ENCODE assay signal across 8 cellular contexts in genomic region chr3:48595075-48595525, GRCh38. TPM values are rescaled to one million over a fixed set of nuclear protein-coding genes. Genes with fewer than 3 reads are reported as not detected.
DNase-seq lines count a peak whose midpoint lies in the region; ATAC-seq, FAIRE-seq and TF ChIP-seq lines count a peak whose summit lies in the region.

Gene COL7A1, minus strand, starts transcription at chr3:48595329. Its CDS starts 170 bp downstream, at chr3:48595159.

- H3K36me3 ChIP-seq in IMR-90 (ENCODE audit: control insufficient read depth, insufficient read depth, low read length) = peaks cover 43% of the 10 kb centered on the region
- H3K36me3 ChIP-seq in H1 (ENCODE audit: control insufficient read depth in 2 of 4, insufficient read depth in 4 of 4, low read length in 3 of 4) = peaks cover 13 to 18% (median 15%) of the 10 kb centered on the region in 4 experiments

- dilution Hi-C loops in IMR-90 (cut with HindIII; ENCODE audit: low sequenced_read_pairs, unreplicated experiment) = no loop called here

- intact Hi-C loops in IMR-90 (cut with micrococcal nuclease) = no loop called here
- intact Hi-C loops in posterior cingulate gyrus (cut with DNase I) = no loop called here
- intact Hi-C loops in activated naive CD4-positive, alpha-beta T cell treated with anti-CD3 and anti-CD28 coated beads for 36 hours (cut with micrococcal nuclease) = no loop called here

- peaks cover 11% of the 10 kb centered on the region for H3K27me3 Mint-ChIP-seq in mesothelial cell of epicardium (ENCODE audit: low read depth)
- H3K27me3 Mint-ChIP-seq in activated naive CD4-positive, alpha-beta T cell treated with anti-CD3 and anti-CD28 coated beads for 36 hours (ENCODE audit: low read depth) = peaks cover 19% of the 10 kb centered on the region

- no peak for TF ChIP-seq CTCF in IMR-90 (conservative IDR thresholded peaks at IDR 0.05; ENCODE audit: low read depth, low read length)
- TF ChIP-seq CTCF in H1 (IDR thresholded peaks at IDR 0.05; ENCODE audit: control extremely low read depth in 1 of 3, insufficient read depth in 1 of 3, low read depth in 1 of 3, low read length in 3 of 3) = no peak
- TF ChIP-seq CTCF in mesothelial cell of epicardium (IDR thresholded peaks at IDR 0.05; ENCODE audit: unreplicated experiment) = no peak

- DNase-seq in A172 (ENCODE audit: low spot score) (no peak), IMR-90 (no peak), H1 (ENCODE audit: low read depth in 1 of 2, low spot score in 2 of 2) (peak in 1 of 2 experiments; percentile 75), mesothelial cell of epicardium (ENCODE audit: low spot score in 2 of 2, unreplicated experiment in 2 of 2) (no peak), posterior cingulate gyrus (no peak), SW480 (ENCODE audit: low spot score) (no peak)
- no peak for DNase-seq in activated naive CD4-positive, alpha-beta T cell treated with anti-CD3 and anti-CD28 coated beads for 36 hours

- H3K4me3 ChIP-seq in IMR-90 (ENCODE audit: insufficient read depth, low read depth, low read length) = peak within 1 kb of the TSS; percentile 52
- peak within 1 kb of the TSS; percentile 15 to 57 (median 26) for H3K4me3 ChIP-seq in H1 (ENCODE audit: extremely low read depth in 1 of 4, insufficient read depth in 2 of 4, low read depth in 3 of 4, low read length in 4 of 4)

- H3K9ac ChIP-seq in IMR-90 (ENCODE audit: low read depth, low read length) (peak within 1 kb of the TSS; percentile 83), H1 (replicated peaks in 1 of 4; ENCODE audit: extremely low read depth in 1 of 4, low read depth in 3 of 4, low read length in 3 of 4) (peak within 1 kb of the TSS in 3 of 4 experiments; percentile 42 to 71 (median 43); a peak in 5 of 7 replicates)

- no peak for TF ChIP-seq RAD21 in IMR-90 (IDR thresholded peaks at IDR 0.05; ENCODE audit: low read length)
- no peak for TF ChIP-seq RAD21 in H1 (IDR thresholded peaks at IDR 0.05 in 1 of 2, conservative IDR thresholded peaks at IDR 0.05 in 1 of 2; ENCODE audit: low read depth in 2 of 2, low read length in 2 of 2)

- H4K8ac ChIP-seq in IMR-90 (ENCODE audit: low read depth in 2 of 2, low read length in 2 of 2) = peak within 1 kb of the TSS; percentile 85 to 92
- peak within 1 kb of the TSS; percentile 60 for H4K8ac ChIP-seq in H1 (ENCODE audit: extremely low read depth, insufficient read depth, low read length)

- WGBS in IMR-90 (ENCODE audit: extremely low coverage in 2 of 2, insufficient read length in 1 of 2), 2 experiments = 5% methylated on average over 10 of the region's 35 CpGs; no CpG with 5 or more reads in 1 of the 2 experiments
- 23% methylated on average over 16 of the region's 35 CpGs; no CpG with 5 or more reads in 1 of the 2 experiments for WGBS in H1 (ENCODE audit: extremely low coverage in 1 of 2, insufficient coverage in 1 of 2, insufficient read length in 1 of 2, insufficient replicate concordance in 2 of 2, low coverage in 1 of 2, low lambda C conversion rate in 2 of 2, missing lambda C conversion rate in 1 of 2), 2 experiments

- H3K18ac ChIP-seq in IMR-90 (ENCODE audit: low read depth, low read length) (peak within 1 kb of the TSS; percentile 77), H1 (ENCODE audit: extremely low read depth, low read length) (peak within 1 kb of the TSS; percentile 48; the same call in 1 of the 2 replicates)

- H3K79me1 ChIP-seq in IMR-90 (ENCODE audit: low read depth in 1 of 2, low read length in 2 of 2) = peaks cover 34 to 82% of the 10 kb centered on the region in 2 experiments
- H3K79me1 ChIP-seq in H1 (ENCODE audit: low read depth, low read length) = no peaks in the 10 kb centered on the region

- no peak within 1 kb of the TSS for H3K27ac Mint-ChIP-seq in mesothelial cell of epicardium
- no peak within 1 kb of the TSS for H3K27ac Mint-ChIP-seq in activated naive CD4-positive, alpha-beta T cell treated with anti-CD3 and anti-CD28 coated beads for 36 hours

- H3K56ac ChIP-seq in IMR-90 (ENCODE audit: extremely low read depth, insufficient read depth, low read length) (peak within 1 kb of the TSS; percentile 71), H1 (replicated peaks; ENCODE audit: insufficient read length, low read depth, low read length) (no peak within 1 kb of the TSS)

- no peak for TF ChIP-seq EP300 in H1 (IDR thresholded peaks at IDR 0.05; ENCODE audit: borderline replicate concordance in 1 of 2, low read depth in 2 of 2, low read length in 2 of 2)

- H3K4ac ChIP-seq in IMR-90 (ENCODE audit: low read depth, low read length) (peak within 1 kb of the TSS; percentile 99), H1 (replicated peaks; ENCODE audit: insufficient read length, low read depth, low read length) (peak within 1 kb of the TSS; percentile 50)

- FAIRE-seq in H1 (lab: Jason Lieb, UNC) = no peak

- peak within 1 kb of the TSS; percentile 98 for H2AK9ac ChIP-seq in IMR-90 (replicated peaks; ENCODE audit: low read depth, low read length, poor library complexity)

- POLR2A ChIA-PET in IMR-90 (lab: Charles Lee; ENCODE audit: unreplicated experiment) (interaction anchor here (0.5 kb wide), 1 partner anchor 16 kb away, joined by 12 read pairs; no protein-coding TSS in a partner anchor), H1 (lab: Charles Lee; ENCODE audit: partially characterized antibody) (interaction anchor here (0.8 to 5.1 kb wide), 7 partner anchors 10 to 67 kb away, joined by 3 to 23 read pairs (median 6); partner anchors contain the start of genes CELSR3, PFKFB4, SLC26A6 and UQCRC1)

- H2BK20ac ChIP-seq in IMR-90 (ENCODE audit: low read depth, low read length) (peak within 1 kb of the TSS; percentile 99), H1 (ENCODE audit: low read length) (no peak within 1 kb of the TSS; the same call in 1 of the 2 replicates)

- no peaks in the 10 kb centered on the region for H3K9me3 ChIP-seq in IMR-90 (ENCODE audit: control insufficient read depth, insufficient read depth, low read length)
- no peaks in the 10 kb centered on the region for H3K9me3 ChIP-seq in H1 (ENCODE audit: insufficient read depth in 2 of 2, low read depth in 1 of 2, low read length in 1 of 2)

- H4K91ac ChIP-seq in IMR-90 (ENCODE audit: insufficient read depth, low read depth, low read length) (peak within 1 kb of the TSS; percentile 98), H1 (replicated peaks; ENCODE audit: insufficient read length, low read length) (no peak within 1 kb of the TSS)

- in situ Hi-C loops in IMR-90 (cut with MboI; ENCODE audit: low sequenced_read_pairs) = no loop called here

- H3K79me2 ChIP-seq in H1 (ENCODE audit: control insufficient read depth in 1 of 2, insufficient read depth in 2 of 2, low read length in 2 of 2) = no peaks in the 10 kb centered on the region

- peaks cover 67% of the 10 kb centered on the region for H3K9me1 ChIP-seq in IMR-90 (ENCODE audit: insufficient read depth, low read length)

- H3K4me1 ChIP-seq in IMR-90 (ENCODE audit: control insufficient read depth, insufficient read depth, low read length) (peaks cover 54% of the 10 kb centered on the region), H1 (replicated peaks in 1 of 4; ENCODE audit: control insufficient read depth in 3 of 4, insufficient read depth in 4 of 4, low read length in 3 of 4) (peaks cover 3 to 18% (median 15%) of the 10 kb centered on the region in 4 experiments; a peak in 6 of 7 replicates)

- H2AK5ac ChIP-seq in IMR-90 (ENCODE audit: low read depth, low read length) (peak within 1 kb of the TSS; percentile 100), H1 (ENCODE audit: low read depth, low read length) (0 out of 2 replicates have a peak within 1 kb of the TSS, but pooled peaks have one; percentile 53)

- no peaks in the 10 kb centered on the region for H3K9me3 Mint-ChIP-seq in mesothelial cell of epicardium
- no peaks in the 10 kb centered on the region for H3K9me3 Mint-ChIP-seq in activated naive CD4-positive, alpha-beta T cell treated with anti-CD3 and anti-CD28 coated beads for 36 hours

- TF ChIP-seq POLR2A in IMR-90 (IDR thresholded peaks at IDR 0.05; ENCODE audit: low read depth, low read length) = peak; percentile 36; the same call in 1 of the 2 replicates
- TF ChIP-seq POLR2A in H1 (IDR thresholded peaks at IDR 0.05; ENCODE audit: control extremely low read depth in 1 of 2, low read depth in 2 of 2, low read length in 2 of 2) = peak in 1 of 2 experiments; percentile 36; a peak in 2 of 3 replicates

- H4K20me1 ChIP-seq in IMR-90 (ENCODE audit: insufficient read depth, low read length) (peaks cover 17% of the 10 kb centered on the region), H1 (replicated peaks in 1 of 2; ENCODE audit: control insufficient read depth in 1 of 2, insufficient read depth in 2 of 2, low read length in 2 of 2) (peaks cover 0 to 19% of the 10 kb centered on the region in 2 experiments)

- H3K14ac ChIP-seq in IMR-90 (replicated peaks; ENCODE audit: low read depth, low read length) (peak within 1 kb of the TSS; percentile 89), H1 (ENCODE audit: insufficient read length) (no peak within 1 kb of the TSS)

- peak within 1 kb of the TSS; percentile 97 for H2BK5ac ChIP-seq in IMR-90 (ENCODE audit: low read depth, low read length, poor library complexity, severe bottlenecking)
- H2BK5ac ChIP-seq in H1 (ENCODE audit: low read depth, low read length) = peak within 1 kb of the TSS; percentile 75

- no TSS peak for BruUV-seq in IMR-90 (replicated peaks; lab: Mats Ljungman, UMichigan)

- H3K4me2 ChIP-seq in IMR-90 (ENCODE audit: low read depth, low read length) (peak within 1 kb of the TSS; percentile 73), H1 (ENCODE audit: insufficient read depth in 1 of 2, low read depth in 2 of 2, low read length in 2 of 2) (peak within 1 kb of the TSS; percentile 69 to 89)

- H3K4me3 Mint-ChIP-seq in mesothelial cell of epicardium = peak within 1 kb of the TSS; percentile 22
- no peak within 1 kb of the TSS for H3K4me3 Mint-ChIP-seq in activated naive CD4-positive, alpha-beta T cell treated with anti-CD3 and anti-CD28 coated beads for 36 hours

- H2BK15ac ChIP-seq in IMR-90 (ENCODE audit: low read depth, low read length) (peak within 1 kb of the TSS; percentile 97), H1 (ENCODE audit: low read length) (peak within 1 kb of the TSS; percentile 61)

- ATAC-seq in IMR-90 (ENCODE audit: low read depth) (peak; percentile 6), GM19467 (IDR thresholded peaks at IDR 0.05; ENCODE audit: unreplicated experiment) (no peak)

- peaks cover 1% of the 10 kb centered on the region; the same call in 1 of the 2 replicates for H3K23me2 ChIP-seq in H1 (ENCODE audit: low read depth, low read length)

- H3K27ac ChIP-seq in IMR-90 (ENCODE audit: insufficient read depth, low read length) (peak within 1 kb of the TSS; percentile 94), H1 (ENCODE audit: low read depth, low read length) (no peak within 1 kb of the TSS)

- H3K4me1 Mint-ChIP-seq in mesothelial cell of epicardium = peaks cover 40% of the 10 kb centered on the region
- peaks cover 6% of the 10 kb centered on the region for H3K4me1 Mint-ChIP-seq in activated naive CD4-positive, alpha-beta T cell treated with anti-CD3 and anti-CD28 coated beads for 36 hours (ENCODE audit: low read depth)

- CTCF ChIA-PET in IMR-90 (lab: Yijun Ruan, JAX) = no interaction called here
- CTCF ChIA-PET in H1 (lab: Charles Lee; ENCODE audit: partially characterized antibody) = no interaction called here
- CTCF ChIA-PET in activated naive CD4-positive, alpha-beta T cell treated with anti-CD3 and anti-CD28 coated beads for 36 hours (lab: Charles Lee) = no interaction called here

- peaks cover 2% of the 10 kb centered on the region for H3K36me3 Mint-ChIP-seq in mesothelial cell of epicardium
- peaks cover under 1% of the 10 kb centered on the region for H3K36me3 Mint-ChIP-seq in activated naive CD4-positive, alpha-beta T cell treated with anti-CD3 and anti-CD28 coated beads for 36 hours (ENCODE audit: low read depth)

- peak within 1 kb of the TSS; percentile 89 for H3K23ac ChIP-seq in IMR-90 (ENCODE audit: low read depth, low read length)
- no peak within 1 kb of the TSS for H3K23ac ChIP-seq in H1 (ENCODE audit: insufficient read length)

- peak within 1 kb of the TSS; percentile 81 for H4K5ac ChIP-seq in IMR-90 (ENCODE audit: low read depth, low read length)
- no peak within 1 kb of the TSS for H4K5ac ChIP-seq in H1 (ENCODE audit: insufficient read length, low read depth, low read length)

- H3K27me3 ChIP-seq in IMR-90 (ENCODE audit: control insufficient read depth, insufficient read depth, low read length) (no peaks in the 10 kb centered on the region), H1 (replicated peaks in 1 of 4; ENCODE audit: control insufficient read depth in 3 of 4, extremely low read depth in 1 of 4, insufficient read depth in 3 of 4, low read length in 3 of 4) (peaks cover 0 to 6% (median 0%) of the 10 kb centered on the region in 4 experiments; a peak in 4 of 7 replicates)

- H2BK120ac ChIP-seq in IMR-90 (ENCODE audit: low read depth, low read length) (peak within 1 kb of the TSS; percentile 85), H1 (replicated peaks; ENCODE audit: low read depth, low read length) (no peak within 1 kb of the TSS)

- peak within 1 kb of the TSS; percentile 87 for H2AFZ ChIP-seq in IMR-90 (replicated peaks; ENCODE audit: low read length, poor library complexity)
- H2AFZ ChIP-seq in H1 (ENCODE audit: low read length) = peak within 1 kb of the TSS; percentile 45; the same call in 1 of the 2 replicates

- H2BK12ac ChIP-seq in H1 (ENCODE audit: low read depth, low read length) = peak within 1 kb of the TSS; percentile 60; the same call in 1 of the 2 replicates

RNA-seq across cellular contexts. Expression of gene COL7A1, which starts in this region (rescaled TPM):
- total RNA-seq in A172 (2014; rRNA removed; shearing (Covaris generic)) = 105 and 128 TPM in 2 replicates
- total RNA-seq in IMR-90 (2012; rRNA removed) (3.1 and 4.1 TPM in 2 replicates), mesothelial cell of epicardium (14.1 to 19.2 TPM (median 15.0 TPM) in 3 replicates)
- polyA plus RNA-seq in IMR-90 (2012; rRNA removed) (20.3 and 23.2 TPM in 2 replicates), H1 (2011; rRNA removed) (13.9 and 15.6 TPM in 2 replicates)
- polyA plus RNA-seq in IMR-90 (2012; cell fraction: cytosol; rRNA removed) = 13.6 and 14.6 TPM in 2 replicates
- polyA plus RNA-seq in IMR-90 (2012; cell fraction: nucleus; rRNA removed; ENCODE audit: low replicate concordance) = 308 and 435 TPM in 2 replicates
- total RNA-seq in H1 (2021; fragmentation: NEBNext Ultra II Directional; extraction: Animal tissue kit (Norgen Biotek cat#: 25700)) = 7.8 and 10.7 TPM in 2 replicates
- 7.8 TPM for polyA plus RNA-seq in H1 (2011; cell fraction: cytosol; rRNA removed)
- polyA plus RNA-seq in H1 (2011; cell fraction: nucleus; rRNA removed) = 112 TPM
- 11.1 to 26.5 TPM (median 23.5 TPM) in 4 replicates for polyA plus RNA-seq in H1 (2012, experiment 1 of 2)
- 7.2 TPM for polyA plus RNA-seq in H1 (2012, experiment 2 of 2)
- 4.3 TPM for polyA plus RNA-seq in H1 (2013, experiment 1 of 2)
- 4.5 TPM for polyA plus RNA-seq in H1 (2013, experiment 2 of 2)
- polyA minus RNA-seq in H1 (2011; rRNA and poly(A)+ RNA removed) = 3.2 and 4.3 TPM in 2 replicates
- polyA minus RNA-seq in H1 (2011; cell fraction: cytosol; rRNA and poly(A)+ RNA removed) = 2.4 TPM
- 16.7 TPM for polyA minus RNA-seq in H1 (2011; cell fraction: nucleus; rRNA and poly(A)+ RNA removed)
- total RNA-seq in activated naive CD4-positive, alpha-beta T cell treated with anti-CD3 and anti-CD28 coated beads for 36 hours = 1 to 10 TPM in 1 of 2 experiments, under 1 TPM in 1; 0.84 to 1.0 TPM
